Comparison of ENCODE assay signal across 8 cellular contexts in the genomic region with DNA sequence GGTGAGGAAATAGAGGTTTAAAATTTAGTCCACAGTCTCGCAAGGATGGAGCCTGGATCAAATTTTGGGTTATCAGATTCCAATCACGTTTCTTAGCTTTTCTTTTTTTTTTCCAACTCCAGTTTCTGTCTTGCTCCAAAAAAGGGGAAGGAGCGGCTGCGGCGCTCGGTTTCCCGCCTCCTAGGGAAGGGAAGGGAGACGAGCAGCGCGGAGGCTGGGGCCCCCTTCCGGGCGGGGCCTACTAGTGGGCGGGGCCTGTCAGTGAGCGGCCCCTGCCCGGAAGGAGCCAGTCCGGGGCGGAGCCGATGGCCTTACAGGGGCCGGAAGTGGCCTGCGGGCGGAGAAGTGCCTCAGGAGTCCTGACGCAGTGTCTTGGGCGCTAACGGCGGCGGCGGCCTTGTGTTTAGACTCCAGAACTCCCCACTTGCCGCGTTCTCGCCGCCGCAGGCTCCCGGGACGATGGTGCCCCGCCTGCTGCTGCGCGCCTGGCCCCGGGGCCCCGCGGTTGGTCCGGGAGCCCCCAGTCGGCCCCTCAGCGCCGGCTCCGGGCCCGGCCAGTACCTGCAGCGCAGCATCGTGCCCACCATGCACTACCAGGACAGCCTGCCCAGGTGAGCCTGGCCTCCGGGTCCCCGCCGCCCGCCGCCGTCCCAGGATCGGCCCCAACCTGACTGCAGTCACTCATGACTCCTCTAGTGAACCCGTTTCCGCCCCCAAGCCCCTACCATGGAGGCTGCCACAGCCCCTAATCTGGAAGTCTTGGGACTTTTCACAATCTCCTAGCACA. TPM values are rescaled to one million over a fixed set of nuclear protein-coding genes. Genes with fewer than 3 reads are reported as not detected.
DNase-seq lines count a peak whose midpoint lies in the region; ATAC-seq and TF ChIP-seq lines count a peak whose summit lies in the region.

A gene (plus strand): TSS at position 340 of the 787 bp plus-strand sequence. CDS start 120 bp downstream, at position 460.

- no peaks in the 10 kb centered on the region for H4K20me1 ChIP-seq in BLaER1

- H3K27ac Mint-ChIP-seq in activated CD4-positive, alpha-beta T cell treated with anti-CD3 and anti-CD28 coated beads, Interleukin-2, amount 10 ng/mL, durations not matched to agents 24 days and 14 days: peak within 1 kb of the TSS; percentile 96

- H3K9me3 ChIP-seq in BLaER1 (peaks cover 6% of the 10 kb centered on the region), colonic mucosa (no peaks in the 10 kb centered on the region)

- H3K9ac ChIP-seq in BLaER1 (peak within 1 kb of the TSS; percentile 96), colonic mucosa (ENCODE audit: low read depth in 2 of 2, low read length in 2 of 2) (peak within 1 kb of the TSS; percentile 88 to 93)

- H3K4me1 ChIP-seq in BLaER1 (peaks cover 27% of the 10 kb centered on the region), colonic mucosa (peaks cover 7% of the 10 kb centered on the region)

- H3K27ac ChIP-seq in BLaER1: peak within 1 kb of the TSS; percentile 98
- H3K27ac ChIP-seq in colonic mucosa: peak within 1 kb of the TSS; percentile 97
- peak within 1 kb of the TSS; percentile 87 for H3K27ac ChIP-seq in layer of hippocampus (ENCODE audit: low read depth, low read length)

- H3K27me3 ChIP-seq in BLaER1 (no peaks in the 10 kb centered on the region), colonic mucosa (no peaks in the 10 kb centered on the region), layer of hippocampus (ENCODE audit: control insufficient read depth, insufficient read depth, low read length) (no peaks in the 10 kb centered on the region)

- peaks cover 20% of the 10 kb centered on the region for H3K36me3 Mint-ChIP-seq in activated CD4-positive, alpha-beta T cell treated with anti-CD3 and anti-CD28 coated beads, Interleukin-2, amount 10 ng/mL, durations not matched to agents 24 days and 14 days (ENCODE audit: low read depth)

- peaks cover 24% of the 10 kb centered on the region for H3K4me1 Mint-ChIP-seq in activated CD4-positive, alpha-beta T cell treated with anti-CD3 and anti-CD28 coated beads, Interleukin-2, amount 10 ng/mL, durations not matched to agents 24 days and 14 days

- H3K4me3 ChIP-seq in BLaER1 (peak within 1 kb of the TSS; percentile 92), colonic mucosa (peak within 1 kb of the TSS; percentile 93)

- H3K27me3 Mint-ChIP-seq in activated CD4-positive, alpha-beta T cell treated with anti-CD3 and anti-CD28 coated beads, Interleukin-2, amount 10 ng/mL, durations not matched to agents 24 days and 14 days: no peaks in the 10 kb centered on the region

- peak within 1 kb of the TSS; percentile 88 for H3K4me3 Mint-ChIP-seq in activated CD4-positive, alpha-beta T cell treated with anti-CD3 and anti-CD28 coated beads, Interleukin-2, amount 10 ng/mL, durations not matched to agents 24 days and 14 days

- no peaks in the 10 kb centered on the region for H3K9me3 Mint-ChIP-seq in activated CD4-positive, alpha-beta T cell treated with anti-CD3 and anti-CD28 coated beads, Interleukin-2, amount 10 ng/mL, durations not matched to agents 24 days and 14 days

- peak within 1 kb of the TSS; percentile 91 for H3K4me2 ChIP-seq in BLaER1

- ATAC-seq in GM19328 (IDR thresholded peaks at IDR 0.05; ENCODE audit: unreplicated experiment): peak; percentile 99
- peak; percentile 94 for ATAC-seq in HG03469 (IDR thresholded peaks at IDR 0.05; ENCODE audit: unreplicated experiment)

- H3K36me3 ChIP-seq in BLaER1: peaks cover 13% of the 10 kb centered on the region
- H3K36me3 ChIP-seq in colonic mucosa: no peaks in the 10 kb centered on the region

- intact Hi-C loops in activated CD4-positive, alpha-beta T cell treated with anti-CD3 and anti-CD28 coated beads, Interleukin-2, amount 10 ng/mL, durations not matched to agents 24 days and 14 days (cut with micrococcal nuclease): loop anchor here (1.0 to 5.0 kb wide), 5 partner anchors 24 to 857 kb away; a partner anchor contains a TSS
- intact Hi-C loops in colonic mucosa (cut with DNase I): no loop called here

- DNase-seq in NCI-H69 (lab: John Stamatoyannopoulos, UW) (peak; percentile 95), colonic mucosa (peak; percentile 95)
- DNase-seq in activated CD4-positive, alpha-beta T cell treated with anti-CD3 and anti-CD28 coated beads, Interleukin-2, amount 10 ng/mL, durations not matched to agents 24 days and 14 days: peak; percentile 98
- peak; percentile 75 to 92 (median 82) for DNase-seq in stimulated activated CD4-positive, alpha-beta T cell treated with anti-CD3 and anti-CD28 coated beads, Interleukin-1b, Interleukin-23, amount 100 ng/mL, for 24 hours (ENCODE audit: low read depth in 4 of 4, low spot score in 1 of 4)

- TF ChIP-seq CTCF in colonic mucosa (IDR thresholded peaks at IDR 0.05): no peak

RNA-seq across cellular contexts. Expression of the gene that starts here (rescaled TPM):
- 19.5 and 19.9 TPM in 2 replicates for total RNA-seq in activated CD4-positive, alpha-beta T cell treated with anti-CD3 and anti-CD28 coated beads, Interleukin-2, amount 10 ng/mL, durations not matched to agents 24 days and 14 days
- total RNA-seq in colonic mucosa: 10 to 100 TPM; 66.1 to 66.4 TPM

Comparison
In these comparisons a context has a peak if more than half of its experiments do, and no peak if none do; other contexts are left out.
1. Peak in every context shown above with its lines: DNase-seq, ATAC-seq, H3K4me3 ChIP-seq and H3K27ac ChIP-seq.